In the genomic region with DNA sequence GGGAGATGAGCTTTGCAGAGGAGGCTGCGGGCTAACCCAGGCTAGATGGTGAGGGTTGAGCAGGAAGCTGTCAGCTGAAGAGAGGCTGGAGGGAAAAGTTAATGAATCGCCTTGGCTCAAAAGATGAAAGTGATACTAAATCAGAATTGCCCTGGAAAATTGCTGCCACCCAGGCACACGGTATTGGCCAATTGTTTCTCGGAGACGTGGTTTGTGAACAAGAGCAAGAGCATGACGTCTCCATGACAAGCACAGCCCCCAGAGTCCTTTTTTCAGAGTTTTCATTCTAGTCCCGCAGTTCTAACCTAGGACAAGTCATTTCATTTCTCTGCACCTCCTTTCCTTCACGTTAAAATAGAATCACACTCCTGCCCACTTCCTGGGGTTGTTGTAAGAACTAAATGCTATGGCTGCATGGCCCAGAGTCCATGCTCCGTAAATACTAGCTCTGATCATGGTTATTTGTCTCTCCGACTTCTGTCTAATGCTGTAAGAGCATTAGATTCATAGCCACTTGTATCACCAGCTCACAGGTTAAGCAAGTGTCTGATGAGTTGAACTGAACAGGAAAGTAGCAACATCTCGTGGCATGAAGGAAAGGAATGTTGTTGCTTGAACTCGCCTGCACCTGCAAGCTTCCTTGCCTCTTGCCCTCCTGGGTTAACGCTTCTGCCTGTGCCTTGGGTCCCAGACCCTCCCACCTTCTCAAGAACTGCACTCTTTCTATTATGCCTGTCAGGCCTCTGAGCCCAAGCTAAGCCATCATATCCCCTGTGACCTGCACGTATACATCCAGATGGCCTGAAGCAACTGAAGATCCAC, we compare ENCODE assay signal across 1 cellular context.
TF ChIP-seq lines count a peak whose summit lies in the region.

No MANE protein-coding gene starts in this region.

TF ChIP-seq in GM23338, 12 proteins besides CTCF, POLR2A, EP300 and RAD21 (continued from another document):
- TF ChIP-seq, protein P1, sequence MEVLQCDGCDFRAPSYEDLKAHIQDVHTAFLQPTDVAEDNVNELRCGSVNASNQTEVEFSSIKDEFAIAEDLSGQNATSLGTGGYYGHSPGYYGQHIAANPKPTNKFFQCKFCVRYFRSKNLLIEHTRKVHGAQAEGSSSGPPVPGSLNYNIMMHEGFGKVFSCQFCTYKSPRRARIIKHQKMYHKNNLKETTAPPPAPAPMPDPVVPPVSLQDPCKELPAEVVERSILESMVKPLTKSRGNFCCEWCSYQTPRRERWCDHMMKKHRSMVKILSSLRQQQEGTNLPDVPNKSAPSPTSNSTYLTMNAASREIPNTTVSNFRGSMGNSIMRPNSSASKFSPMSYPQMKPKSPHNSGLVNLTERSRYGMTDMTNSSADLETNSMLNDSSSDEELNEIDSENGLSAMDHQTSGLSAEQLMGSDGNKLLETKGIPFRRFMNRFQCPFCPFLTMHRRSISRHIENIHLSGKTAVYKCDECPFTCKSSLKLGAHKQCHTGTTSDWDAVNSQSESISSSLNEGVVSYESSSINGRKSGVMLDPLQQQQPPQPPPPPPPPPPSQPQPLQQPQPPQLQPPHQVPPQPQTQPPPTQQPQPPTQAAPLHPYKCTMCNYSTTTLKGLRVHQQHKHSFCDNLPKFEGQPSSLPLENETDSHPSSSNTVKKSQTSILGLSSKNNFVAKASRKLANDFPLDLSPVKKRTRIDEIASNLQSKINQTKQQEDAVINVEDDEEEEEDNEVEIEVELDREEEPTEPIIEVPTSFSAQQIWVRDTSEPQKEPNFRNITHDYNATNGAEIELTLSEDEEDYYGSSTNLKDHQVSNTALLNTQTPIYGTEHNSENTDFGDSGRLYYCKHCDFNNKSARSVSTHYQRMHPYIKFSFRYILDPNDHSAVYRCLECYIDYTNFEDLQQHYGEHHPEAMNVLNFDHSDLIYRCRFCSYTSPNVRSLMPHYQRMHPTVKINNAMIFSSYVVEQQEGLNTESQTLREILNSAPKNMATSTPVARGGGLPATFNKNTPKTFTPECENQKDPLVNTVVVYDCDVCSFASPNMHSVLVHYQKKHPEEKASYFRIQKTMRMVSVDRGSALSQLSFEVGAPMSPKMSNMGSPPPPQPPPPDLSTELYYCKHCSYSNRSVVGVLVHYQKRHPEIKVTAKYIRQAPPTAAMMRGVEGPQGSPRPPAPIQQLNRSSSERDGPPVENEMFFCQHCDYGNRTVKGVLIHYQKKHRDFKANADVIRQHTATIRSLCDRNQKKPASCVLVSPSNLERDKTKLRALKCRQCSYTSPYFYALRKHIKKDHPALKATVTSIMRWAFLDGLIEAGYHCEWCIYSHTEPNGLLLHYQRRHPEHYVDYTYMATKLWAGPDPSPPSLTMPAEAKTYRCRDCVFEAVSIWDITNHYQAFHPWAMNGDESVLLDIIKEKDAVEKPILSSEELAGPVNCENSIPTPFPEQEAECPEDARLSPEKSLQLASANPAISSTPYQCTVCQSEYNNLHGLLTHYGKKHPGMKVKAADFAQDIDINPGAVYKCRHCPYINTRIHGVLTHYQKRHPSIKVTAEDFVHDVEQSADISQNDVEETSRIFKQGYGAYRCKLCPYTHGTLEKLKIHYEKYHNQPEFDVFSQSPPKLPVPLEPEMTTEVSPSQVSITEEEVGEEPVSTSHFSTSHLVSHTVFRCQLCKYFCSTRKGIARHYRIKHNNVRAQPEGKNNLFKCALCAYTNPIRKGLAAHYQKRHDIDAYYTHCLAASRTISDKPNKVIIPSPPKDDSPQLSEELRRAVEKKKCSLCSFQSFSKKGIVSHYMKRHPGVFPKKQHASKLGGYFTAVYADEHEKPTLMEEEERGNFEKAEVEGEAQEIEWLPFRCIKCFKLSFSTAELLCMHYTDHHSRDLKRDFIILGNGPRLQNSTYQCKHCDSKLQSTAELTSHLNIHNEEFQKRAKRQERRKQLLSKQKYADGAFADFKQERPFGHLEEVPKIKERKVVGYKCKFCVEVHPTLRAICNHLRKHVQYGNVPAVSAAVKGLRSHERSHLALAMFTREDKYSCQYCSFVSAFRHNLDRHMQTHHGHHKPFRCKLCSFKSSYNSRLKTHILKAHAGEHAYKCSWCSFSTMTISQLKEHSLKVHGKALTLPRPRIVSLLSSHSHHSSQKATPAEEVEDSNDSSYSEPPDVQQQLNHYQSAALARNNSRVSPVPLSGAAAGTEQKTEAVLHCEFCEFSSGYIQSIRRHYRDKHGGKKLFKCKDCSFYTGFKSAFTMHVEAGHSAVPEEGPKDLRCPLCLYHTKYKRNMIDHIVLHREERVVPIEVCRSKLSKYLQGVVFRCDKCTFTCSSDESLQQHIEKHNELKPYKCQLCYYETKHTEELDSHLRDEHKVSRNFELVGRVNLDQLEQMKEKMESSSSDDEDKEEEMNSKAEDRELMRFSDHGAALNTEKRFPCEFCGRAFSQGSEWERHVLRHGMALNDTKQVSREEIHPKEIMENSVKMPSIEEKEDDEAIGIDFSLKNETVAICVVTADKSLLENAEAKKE (CRISPR knock-in tag; IDR thresholded peaks at IDR 0.05): no peak
- TF ChIP-seq REST (IDR thresholded peaks at IDR 0.05; ENCODE audit: unreplicated experiment) (no peak), ZNF331 (CRISPR knock-in tag; IDR thresholded peaks at IDR 0.05; ENCODE audit: low read depth) (no peak), POLR2AphosphoS5 (IDR thresholded peaks at IDR 0.05; ENCODE audit: low read depth) (no peak), CREB1 (CRISPR knock-in tag; IDR thresholded peaks at IDR 0.05; ENCODE audit: low read depth) (no peak)
